In the genomic region with DNA sequence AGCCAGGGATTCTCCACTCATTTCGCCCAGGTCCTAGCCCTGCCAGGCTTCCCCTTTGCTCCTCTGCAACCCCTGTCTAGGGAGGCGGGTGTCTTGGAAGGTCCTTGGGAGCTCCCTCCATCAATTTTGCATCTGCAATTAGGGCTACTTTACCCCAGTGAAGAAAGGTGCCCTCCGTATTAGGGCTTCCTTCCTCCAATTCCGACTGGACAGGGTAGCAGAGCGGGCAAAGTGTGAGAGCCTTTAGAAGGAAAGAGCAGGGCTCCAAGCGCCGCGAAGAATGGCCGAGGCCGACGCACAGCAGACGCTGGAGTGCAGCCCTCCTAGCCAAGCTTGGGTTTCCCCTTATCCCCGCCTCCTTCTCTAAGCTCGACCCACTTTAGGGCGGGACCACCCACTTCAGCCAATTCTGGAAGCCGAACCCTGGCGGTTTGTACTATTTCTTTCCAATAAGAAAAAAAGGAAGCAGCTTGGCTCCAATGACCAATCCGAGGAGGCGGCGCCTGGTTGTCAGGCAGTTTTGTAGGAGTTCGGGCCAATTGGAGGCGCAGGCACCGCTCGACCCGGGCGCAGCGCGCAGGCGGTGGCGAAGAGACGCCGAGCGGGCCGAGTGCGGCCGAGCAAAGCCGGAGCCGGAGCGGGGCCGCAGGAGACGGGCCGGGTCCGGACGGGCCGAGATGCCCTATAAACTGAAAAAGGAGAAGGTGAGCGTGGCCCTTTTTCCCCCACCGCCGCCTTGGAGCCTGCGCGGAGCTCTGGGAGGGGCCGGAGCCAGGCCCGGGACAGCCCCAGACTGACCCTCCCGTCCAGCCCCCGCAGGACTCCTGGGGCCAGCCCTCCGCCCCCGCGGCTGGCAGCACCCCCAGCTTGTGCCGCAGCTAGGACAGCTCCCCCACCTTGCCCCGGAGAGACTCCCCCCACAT, we compare ENCODE assay signal across 8 cellular contexts. TPM values are rescaled to one million over a fixed set of nuclear protein-coding genes. Genes with fewer than 3 reads are reported as not detected.
DNase-seq lines count a peak whose midpoint lies in the region; ATAC-seq and TF ChIP-seq lines count a peak whose summit lies in the region.

PPP2R5D (plus strand) TSS at position 570 of the 923 bp plus-strand sequence; CDS start at position 678, 108 bp downstream.

- ATAC-seq in HG03460 (IDR thresholded peaks at IDR 0.05; ENCODE audit: unreplicated experiment), result peak; percentile 94

- H3K9me3 ChIP-seq in BE2C, result no peaks in the 10 kb centered on the region
- no peaks in the 10 kb centered on the region for H3K9me3 ChIP-seq in colonic mucosa

- H3K9ac ChIP-seq in colonic mucosa (ENCODE audit: low read depth in 2 of 2, low read length in 2 of 2), result peak within 1 kb of the TSS; percentile 86 to 90

- H3K36me3 ChIP-seq in BE2C (peaks cover 2% of the 10 kb centered on the region; the same call in 1 of the 2 replicates), colonic mucosa (no peaks in the 10 kb centered on the region)

- H3K27me3 ChIP-seq in BE2C, result no peaks in the 10 kb centered on the region
- no peaks in the 10 kb centered on the region for H3K27me3 ChIP-seq in colonic mucosa

- DNase-seq in BE2C, result peak; percentile 97
- peak; percentile 89 for DNase-seq in GM19240 (ENCODE audit: insufficient read length, low spot score)
- peak; percentile 99 for DNase-seq in NCI-H526 (lab: John Stamatoyannopoulos, UW)
- peak; percentile 98 for DNase-seq in activated CD4-positive, alpha-beta T cell treated with anti-CD3 and anti-CD28 coated beads for 48 hours
- peak; percentile 98 for DNase-seq in colonic mucosa
- DNase-seq in kidney tubule cell (ENCODE audit: low spot score), result peak; percentile 99
- peak; percentile 73 to 97 (median 92) for DNase-seq in stimulated activated CD4-positive, alpha-beta T cell treated with anti-CD3 and anti-CD28 coated beads, Interleukin-1b, Interleukin-23, amount 100 ng/mL, for 24 hours (ENCODE audit: low read depth in 4 of 4, low spot score in 1 of 4)

- H3K4me1 ChIP-seq in BE2C (no peaks in the 10 kb centered on the region; the same call in 1 of the 2 replicates), colonic mucosa (peaks cover 18% of the 10 kb centered on the region)

- H3K4me3 ChIP-seq in BE2C (ENCODE audit: low read depth, low read length), result peak within 1 kb of the TSS; percentile 81
- peak within 1 kb of the TSS; percentile 77 for H3K4me3 ChIP-seq in colonic mucosa

- intact Hi-C loops in colonic mucosa (cut with DNase I), result no loop called here

- H3K27ac ChIP-seq in colonic mucosa, result peak within 1 kb of the TSS; percentile 85

- TF ChIP-seq CTCF in BE2C (IDR thresholded peaks at IDR 0.05; ENCODE audit: low read depth, low read length), result no peak
- TF ChIP-seq CTCF in colonic mucosa (IDR thresholded peaks at IDR 0.05), result no peak

RNA-seq across cellular contexts. Expression of gene PPP2R5D, which starts in this region (rescaled TPM):
- 63.3 TPM for polyA plus RNA-seq in BE2C (2012; ENCODE audit: insufficient read depth, insufficient read length, low read depth)
- 10 to 100 TPM; 38.5 to 49.7 TPM for total RNA-seq in colonic mucosa

Comparison
In these comparisons a context has a peak if more than half of its experiments do, and no peak if none do; other contexts are left out.
1. Peak in every context shown above with its lines: DNase-seq, ATAC-seq, H3K4me3 ChIP-seq and H3K27ac ChIP-seq.